1 cellular context compared by ENCODE assay signal in genomic region chr9:128163523-128164331, GRCh38.
A peak's percentile ranks its signal among the peaks of the same experiment; 100 is the strongest.
TF ChIP-seq lines count a peak whose summit lies in the region.

No MANE protein-coding gene starts in this region.

TF ChIP-seq in K562, 482 proteins besides CTCF, POLR2A, EP300 and RAD21 (continued from another document and continues in another):
- no peak for TF ChIP-seq CTCFL (IDR thresholded peaks at IDR 0.05; ENCODE audit: borderline replicate concordance, insufficient read depth, low read depth, low read length, poor library complexity, severe bottlenecking)
- TF ChIP-seq ZKSCAN1 (IDR thresholded peaks at IDR 0.05; ENCODE audit: low read depth, low read length): no peak
- TF ChIP-seq FIP1L1 (IDR thresholded peaks at IDR 0.05; ENCODE audit: low read depth, low read length, poor library complexity, severe bottlenecking): peak; percentile 20
- no peak for TF ChIP-seq ZBTB11 (CRISPR knock-in tag; IDR thresholded peaks at IDR 0.05)
- TF ChIP-seq ZNF778 (CRISPR knock-in tag; IDR thresholded peaks at IDR 0.05): no peak
- no peak for TF ChIP-seq ZNF277 (CRISPR knock-in tag; IDR thresholded peaks at IDR 0.05; ENCODE audit: borderline replicate concordance)
- no peak for TF ChIP-seq HNRNPK (IDR thresholded peaks at IDR 0.05; ENCODE audit: low read depth, low read length, poor library complexity, severe bottlenecking)
- no peak for TF ChIP-seq ZNF263 (CRISPR knock-in tag; IDR thresholded peaks at IDR 0.05; ENCODE audit: borderline replicate concordance)
- no peak for TF ChIP-seq ZNF280A (IDR thresholded peaks at IDR 0.05; ENCODE audit: low read depth, partially characterized antibody)
- no peak for TF ChIP-seq ZBTB17 (CRISPR knock-in tag; IDR thresholded peaks at IDR 0.05)
- TF ChIP-seq U2AF1 (optimal IDR thresholded peaks at IDR 0.05; ENCODE audit: low read depth, low read length): no peak
- no peak for TF ChIP-seq MED1 (CRISPR knock-in tag; IDR thresholded peaks at IDR 0.05; ENCODE audit: borderline replicate concordance)
- no peak for TF ChIP-seq NCOA6 (IDR thresholded peaks at IDR 0.05)
- no peak for TF ChIP-seq DEAF1 (CRISPR knock-in tag; IDR thresholded peaks at IDR 0.05)
- no peak for TF ChIP-seq ZNF639 (CRISPR knock-in tag; conservative IDR thresholded peaks at IDR 0.05 in 1 of 2, IDR thresholded peaks at IDR 0.05 in 1 of 2)
- no peak for TF ChIP-seq ZNF644 (tag; IDR thresholded peaks at IDR 0.05; ENCODE audit: low read depth)
- no peak for TF ChIP-seq ATF4 (CRISPR knock-in tag; IDR thresholded peaks at IDR 0.05)
- TF ChIP-seq PHB2 (IDR thresholded peaks at IDR 0.05; ENCODE audit: low read depth): no peak
- TF ChIP-seq IRF1 (CRISPR knock-in tag; IDR thresholded peaks at IDR 0.05; ENCODE audit: borderline replicate concordance): no peak
- no peak for TF ChIP-seq FOXA1 (IDR thresholded peaks at IDR 0.05; ENCODE audit: borderline replicate concordance)
- TF ChIP-seq MTF1 (CRISPR knock-in tag; IDR thresholded peaks at IDR 0.05; ENCODE audit: borderline replicate concordance): no peak
- no peak for TF ChIP-seq ZBTB33 (CRISPR knock-in tag; IDR thresholded peaks at IDR 0.05)
- TF ChIP-seq LCOR (CRISPR knock-in tag; IDR thresholded peaks at IDR 0.05): no peak
- no peak for TF ChIP-seq ZNF436 (CRISPR knock-in tag; IDR thresholded peaks at IDR 0.05)
- no peak for TF ChIP-seq RB1 (IDR thresholded peaks at IDR 0.05; ENCODE audit: low read depth)
- TF ChIP-seq ID3 (CRISPR knock-in tag; IDR thresholded peaks at IDR 0.05): no peak
- TF ChIP-seq ID3 (tag; IDR thresholded peaks at IDR 0.05): no peak
- TF ChIP-seq ZSCAN29 (IDR thresholded peaks at IDR 0.05): no peak
- TF ChIP-seq TOE1 (IDR thresholded peaks at IDR 0.05; ENCODE audit: borderline replicate concordance): no peak
- no peak for TF ChIP-seq TOE1 (CRISPR knock-in tag; IDR thresholded peaks at IDR 0.05; ENCODE audit: borderline replicate concordance, low read depth)
- no peak for TF ChIP-seq NCOA4 (IDR thresholded peaks at IDR 0.05; ENCODE audit: partially characterized antibody)
- TF ChIP-seq POLR2AphosphoS2 (IDR thresholded peaks at IDR 0.05; ENCODE audit: low read length): peak; percentile 46
- no peak for TF ChIP-seq ZNF347 (CRISPR knock-in tag; IDR thresholded peaks at IDR 0.05; ENCODE audit: low read depth)
- TF ChIP-seq ZNF41 (CRISPR knock-in tag; conservative IDR thresholded peaks at IDR 0.05): no peak
- TF ChIP-seq LARP7 (IDR thresholded peaks at IDR 0.05): no peak
- no peak for TF ChIP-seq SMAD4 (CRISPR knock-in tag; conservative IDR thresholded peaks at IDR 0.05)
- no peak for TF ChIP-seq TEAD4 (IDR thresholded peaks at IDR 0.05; ENCODE audit: low read length)
- TF ChIP-seq TEAD4 (CRISPR knock-in tag; IDR thresholded peaks at IDR 0.05; ENCODE audit: borderline replicate concordance): no peak
- no peak for TF ChIP-seq GTF2B (IDR thresholded peaks at IDR 0.05; ENCODE audit: extremely low read depth, insufficient read length)
- no peak for TF ChIP-seq MAFG (tag; conservative IDR thresholded peaks at IDR 0.05)
- TF ChIP-seq STAT6 (CRISPR knock-in tag; IDR thresholded peaks at IDR 0.05): no peak
